ENCODE assay signal across 24 cellular contexts in genomic region chr22:29890760-29891159, GRCh38. TPM values are rescaled to one million over a fixed set of nuclear protein-coding genes. Genes with fewer than 3 reads are reported as not detected.
DNase-seq lines count a peak whose midpoint lies in the region; ATAC-seq, FAIRE-seq and TF ChIP-seq lines count a peak whose summit lies in the region.
"Had no signal": no experiment of that assay in that cellular context is flagged by ENCODE, and none has a peak within 500 bp of the region (broad histone marks: within the 10 kb centered on the region; RNA-seq: fewer than 3 reads in every experiment).

No MANE protein-coding gene starts in this region.

- H3K79me2 ChIP-seq in HepG2 (ENCODE audit: insufficient read depth, low read length), result peaks cover 76% of the 10 kb centered on the region
- H3K79me2 ChIP-seq in trophoblast cell (ENCODE audit: control insufficient read depth, insufficient read depth, low read length, poor library complexity), result peaks cover 4% of the 10 kb centered on the region

- FAIRE-seq in GM12892 (lab: Jason Lieb, UNC), result peak; percentile 5
- FAIRE-seq in HepG2 (lab: Jason Lieb, UNC), result no peak
- no peak for FAIRE-seq in small intestine (lab: Jason Lieb, UNC)
- FAIRE-seq: A549, GM19239, H1 had no signal

- POLR2A ChIA-PET in HepG2 (lab: Yijun Ruan, JAX), result no interaction called here
- POLR2A ChIA-PET in naive thymus-derived CD4-positive, alpha-beta T cell (lab: Charles Lee), result interaction anchor here (0.7 kb wide), 1 partner anchor 465 kb away, joined by 4 read pairs; no protein-coding TSS in a partner anchor

- H3K14ac ChIP-seq in trophoblast cell (ENCODE audit: low read length), result no peak overlapping the region

- intact Hi-C loops in HepG2 (cut with micrococcal nuclease; ENCODE audit: unreplicated experiment), result no loop called here
- intact Hi-C loops in naive thymus-derived CD4-positive, alpha-beta T cell (cut with micrococcal nuclease), result no loop called here

- TF ChIP-seq CTCF in HepG2 (CRISPR knock-in tag; IDR thresholded peaks at IDR 0.05), result no peak

- in situ Hi-C loops in HepG2 (cut with HindIII; ENCODE audit: extremely low pct_ligation_motif_present, low pct_unique_long_range_greater_than_20kb), result no loop called here

- WGBS in HepG2 (ENCODE audit: low lambda C conversion rate), result 59% methylated on average over 5 of the region's 5 CpGs
- no CpG with 5 or more reads among the region's 5 CpGs for WGBS in trophoblast cell (ENCODE audit: extremely low coverage, insufficient coverage, insufficient read length)
- 87% methylated on average over 5 of the region's 5 CpGs for WGBS in small intestine, 3 donors

- peaks cover 6 to 55% (median 46%) of the 10 kb centered on the region in 7 donors for H3K4me1 Mint-ChIP-seq in naive thymus-derived CD4-positive, alpha-beta T cell

- H3K27ac ChIP-seq in HepG2 (ENCODE audit: extremely low read length, insufficient read depth, low read length) (no peak overlapping the region), trophoblast cell (ENCODE audit: low read depth, low read length) (no peak overlapping the region), small intestine (ENCODE audit: low read depth in 1 of 2, low read length in 1 of 2) (no peak overlapping the region)
- H3K27ac ChIP-seq in naive thymus-derived CD4-positive, alpha-beta T cell (ENCODE audit: low read depth, low read length), result no peak overlapping the region
- H3K27ac ChIP-seq: A549; BLaER1 treated with 17β-estradiol and CSF1 and Interleukin-3, amounts not matched to agents 10 nM and 100 nM; GM23248 had no signal

- H4K12ac ChIP-seq in trophoblast cell (ENCODE audit: low read depth, low read length), result no peak overlapping the region

- H3K9me3 ChIP-seq in HepG2 (ENCODE audit: low read length), result no peaks in the 10 kb centered on the region
- H3K9me3 ChIP-seq in trophoblast cell (ENCODE audit: insufficient read depth, low read depth, low read length), result no peaks in the 10 kb centered on the region
- no peaks in the 10 kb centered on the region for H3K9me3 ChIP-seq in small intestine (ENCODE audit: control insufficient read depth, low read depth)
- no peaks in the 10 kb centered on the region for H3K9me3 ChIP-seq in naive thymus-derived CD4-positive, alpha-beta T cell (ENCODE audit: control insufficient read depth in 2 of 3, low read length in 3 of 3)
- H3K9me3 ChIP-seq: A549, BE2C had no signal

- no peak overlapping the region for H4K91ac ChIP-seq in trophoblast cell (ENCODE audit: low read depth, low read length)

- H2BK12ac ChIP-seq in trophoblast cell (ENCODE audit: low read length), result no peak overlapping the region

- TF ChIP-seq POLR2A in GM12892 (IDR thresholded peaks at IDR 0.05; ENCODE audit: low read depth, low read length), result no peak
- TF ChIP-seq POLR2A in HepG2 (IDR thresholded peaks at IDR 0.05; ENCODE audit: insufficient read depth in 1 of 2, low read depth in 2 of 2, low read length in 2 of 2), result no peak

- no peak overlapping the region for H3K4me2 ChIP-seq in HepG2 (ENCODE audit: low read depth, low read length)
- no peak overlapping the region for H3K4me2 ChIP-seq in trophoblast cell (ENCODE audit: low read length)
- H3K4me2 ChIP-seq: A549; BLaER1 treated with 17β-estradiol and CSF1 and Interleukin-3, amounts not matched to agents 10 nM and 100 nM had no signal

- H2AK5ac ChIP-seq in trophoblast cell (ENCODE audit: low read length), result no peak overlapping the region

- H4K8ac ChIP-seq in trophoblast cell (ENCODE audit: low read depth, low read length), result no peak overlapping the region

- CTCF ChIA-PET in HepG2 (lab: Yijun Ruan, JAX; ENCODE audit: low intra/inter-chr PET ratio, low total read pairs), result no interaction called here
- CTCF ChIA-PET in naive thymus-derived CD4-positive, alpha-beta T cell (lab: Charles Lee), result no interaction called here

- H3K27me3 ChIP-seq in HepG2 (ENCODE audit: control insufficient read depth in 1 of 2, insufficient read depth in 2 of 2, low read length in 2 of 2) (no peaks in the 10 kb centered on the region), trophoblast cell (ENCODE audit: insufficient read depth, low read length) (no peaks in the 10 kb centered on the region), small intestine (ENCODE audit: control insufficient read depth in 2 of 2, insufficient read depth in 2 of 2, low read length in 2 of 2) (no peaks in the 10 kb centered on the region)
- no peaks in the 10 kb centered on the region for H3K27me3 ChIP-seq in naive thymus-derived CD4-positive, alpha-beta T cell (ENCODE audit: control insufficient read depth in 2 of 2, insufficient read depth in 2 of 2, low read length in 2 of 2)
- H3K27me3 ChIP-seq: BE2C; BLaER1 treated with 17β-estradiol and CSF1 and Interleukin-3, amounts not matched to agents 10 nM and 100 nM had no signal

- no peak overlapping the region for H3K27ac Mint-ChIP-seq in naive thymus-derived CD4-positive, alpha-beta T cell
- H3K27ac Mint-ChIP-seq: CD4-positive, alpha-beta memory T cell had no signal

- H3K36me3 Mint-ChIP-seq in naive thymus-derived CD4-positive, alpha-beta T cell, result peaks cover 0 to 16% (median 11%) of the 10 kb centered on the region in 5 donors

- H3K4ac ChIP-seq in trophoblast cell (ENCODE audit: low read depth, low read length), result peak overlapping the region; percentile 9

- H2BK5ac ChIP-seq in trophoblast cell (ENCODE audit: low read depth, low read length, poor library complexity), result no peak overlapping the region

- H3K9me3 Mint-ChIP-seq in naive thymus-derived CD4-positive, alpha-beta T cell, result no peaks in the 10 kb centered on the region
- H3K9me3 Mint-ChIP-seq: CD14-positive monocyte; CD4-positive, alpha-beta memory T cell had no signal

- TF ChIP-seq RAD21 in HepG2 (CRISPR knock-in tag; IDR thresholded peaks at IDR 0.05), result no peak

- H2AFZ ChIP-seq in HepG2 (ENCODE audit: low read length), result no peak overlapping the region
- no peak overlapping the region for H2AFZ ChIP-seq in trophoblast cell (ENCODE audit: insufficient read depth, low read length, poor library complexity)
- H2AFZ ChIP-seq: GM23248 had no signal

- ATAC-seq in HepG2, result no peak
- ATAC-seq in naive thymus-derived CD4-positive, alpha-beta T cell, result no peak
- ATAC-seq: A549 had no signal

- BruUV-seq in HepG2 (replicated peaks; lab: Mats Ljungman, UMichigan), result no TSS peak

- no peak for TF ChIP-seq EP300 in HepG2 (IDR thresholded peaks at IDR 0.05; ENCODE audit: low read depth in 2 of 2, low read length in 2 of 2)
- TF ChIP-seq EP300 in HepG2 (CRISPR knock-in tag; IDR thresholded peaks at IDR 0.05; ENCODE audit: borderline replicate concordance), result no peak

- no peaks in the 10 kb centered on the region for H3K27me3 Mint-ChIP-seq in naive thymus-derived CD4-positive, alpha-beta T cell
- H3K27me3 Mint-ChIP-seq: CD4-positive, alpha-beta memory T cell had no signal

- H3K36me3 ChIP-seq in HepG2 (replicated peaks in 1 of 2; ENCODE audit: control insufficient read depth in 1 of 2, insufficient read depth in 2 of 2, low read length in 2 of 2) (no peaks in the 10 kb centered on the region), trophoblast cell (ENCODE audit: control insufficient read depth in 1 of 2, insufficient read depth in 2 of 2, low read length in 2 of 2) (no peaks in the 10 kb centered on the region), small intestine (ENCODE audit: control insufficient read depth in 2 of 2, insufficient read depth in 2 of 2, low read length in 2 of 2) (no peaks in the 10 kb centered on the region)
- H3K36me3 ChIP-seq in naive thymus-derived CD4-positive, alpha-beta T cell (ENCODE audit: control insufficient read depth in 2 of 3, insufficient read depth in 3 of 3, low read length in 3 of 3), result no peaks in the 10 kb centered on the region
- H3K36me3 ChIP-seq: BE2C had no signal

- H4K20me1 ChIP-seq in HepG2 (ENCODE audit: insufficient read depth, low read length), result peaks cover 10% of the 10 kb centered on the region

- peak overlapping the region in 1 of 10 donors; percentile 53 for H3K4me3 Mint-ChIP-seq in naive thymus-derived CD4-positive, alpha-beta T cell
- H3K4me3 Mint-ChIP-seq: CD14-positive monocyte; CD4-positive, alpha-beta memory T cell had no signal

- H3K18ac ChIP-seq in trophoblast cell (ENCODE audit: low read length), result no peak overlapping the region

- no peaks in the 10 kb centered on the region for H3K79me1 ChIP-seq in trophoblast cell (ENCODE audit: low read length)

- no peak for DNase-seq in GM12892 (ENCODE audit: insufficient read length)
- peak; percentile 44 for DNase-seq in HepG2 (ENCODE audit: low spot score)
- no peak for DNase-seq in trophoblast cell
- DNase-seq in small intestine, result peak; percentile 20
- no peak for DNase-seq in T-helper 2 cell
- no peak for DNase-seq in SHP77 (lab: John Stamatoyannopoulos, UW)
- DNase-seq in naive thymus-derived CD4-positive, alpha-beta T cell, result no peak
- DNase-seq: 8988T; ACHN; AML-193; BE2C; Calu3; CD4-positive, alpha-beta memory T cell; COR-L47; DMS53; DMS79 treated with DMSO at 0.1 percent for 48 hours; GM23248; H7; HCEC 1CT had no signal

- no peak overlapping the region for H3K4me3 ChIP-seq in HepG2 (replicated peaks in 1 of 3; ENCODE audit: insufficient read depth in 1 of 3, low read depth in 2 of 3, low read length in 3 of 3)
- no peak overlapping the region for H3K4me3 ChIP-seq in trophoblast cell (ENCODE audit: low read depth, low read length)
- no peak overlapping the region for H3K4me3 ChIP-seq in small intestine (ENCODE audit: low read depth in 1 of 2, low read length in 2 of 2)
- no peak overlapping the region for H3K4me3 ChIP-seq in naive thymus-derived CD4-positive, alpha-beta T cell (ENCODE audit: low read length)
- H3K4me3 ChIP-seq: A549; BLaER1 treated with 17β-estradiol and CSF1 and Interleukin-3, amounts not matched to agents 10 nM and 100 nM; GM23248 had no signal

- H3K9ac ChIP-seq in HepG2 (ENCODE audit: insufficient read depth, low read depth, low read length) (no peak overlapping the region), trophoblast cell (ENCODE audit: low read length) (no peak overlapping the region)
- H3K9ac ChIP-seq: BLaER1 treated with 17β-estradiol and CSF1 and Interleukin-3, amounts not matched to agents 10 nM and 100 nM; GM23248 had no signal

- H3K4me1 ChIP-seq in HepG2 (ENCODE audit: insufficient read depth, low read length) (peaks cover 26% of the 10 kb centered on the region), trophoblast cell (ENCODE audit: control insufficient read depth in 1 of 2, insufficient read depth in 2 of 2, low read length in 2 of 2) (no peaks in the 10 kb centered on the region), small intestine (ENCODE audit: control insufficient read depth in 2 of 2, insufficient read depth in 1 of 2, low read depth in 1 of 2, low read length in 1 of 2) (peaks cover under 1 to 1% of the 10 kb centered on the region in 2 donors)
- H3K4me1 ChIP-seq in naive thymus-derived CD4-positive, alpha-beta T cell (ENCODE audit: control insufficient read depth in 2 of 2, insufficient read depth in 2 of 2, low read length in 2 of 2), result peaks cover 8 to 9% of the 10 kb centered on the region in 2 donors
- H3K4me1 ChIP-seq: BE2C had no signal

- H2BK120ac ChIP-seq in trophoblast cell (ENCODE audit: insufficient read depth, low read length, poor library complexity), result no peak overlapping the region

- no peak overlapping the region for H3K23ac ChIP-seq in trophoblast cell (ENCODE audit: low read length)

RNA-seq across cellular contexts. Expression of gene MTMR3, which starts 7.8 kb away (rescaled TPM):
- 8.6 TPM for polyA plus RNA-seq in GM12892 (2012; ENCODE audit: missing spikeins)
- 12.6 and 15.8 TPM in 2 replicates for total RNA-seq in HepG2 (2016; rRNA removed; fragmentation: Illumina TruSeq; extraction: Trizol)
- 8.7 and 10.0 TPM in 2 replicates for total RNA-seq in HepG2 (2016; cell fraction: cytosol; rRNA removed; fragmentation: Illumina TruSeq; extraction: Trizol; ENCODE audit: low read depth)
- 13.0 and 14.8 TPM in 2 replicates for total RNA-seq in HepG2 (2016; cell fraction: insoluble cytoplasmic fraction; rRNA removed; fragmentation: Illumina TruSeq; extraction: Trizol)
- total RNA-seq in HepG2 (2016; cell fraction: membrane; rRNA removed; fragmentation: Illumina TruSeq; extraction: Trizol), result 5.7 and 6.5 TPM in 2 replicates
- 13.8 and 18.4 TPM in 2 replicates for total RNA-seq in HepG2 (2016; cell fraction: nucleus; rRNA removed; fragmentation: Illumina TruSeq; extraction: Trizol)
- polyA plus RNA-seq in HepG2 (2011; rRNA removed) (24.8 and 29.8 TPM in 2 replicates), small intestine (10 to 100 TPM in 2 of 3 donors, 1 to 10 TPM in 1; 9.2 to 14.8 (median 11.5) TPM)
- 11.2 and 11.6 TPM in 2 replicates for polyA plus RNA-seq in HepG2 (2011; cell fraction: cytosol; rRNA removed)
- 118 TPM in 2 replicates for polyA plus RNA-seq in HepG2 (2011; cell fraction: nucleus; rRNA removed)
- 13.5 and 15.0 TPM in 2 replicates for polyA plus RNA-seq in HepG2 (2012)
- 0.43 and 0.50 TPM in 2 replicates for polyA plus RNA-seq in HepG2 (2016; cell fraction: cytosol; fragmentation: Illumina TruSeq; extraction: Trizol; ENCODE audit: low read depth)
- polyA plus RNA-seq in HepG2 (2016; cell fraction: insoluble cytoplasmic fraction; fragmentation: Illumina TruSeq; extraction: Trizol; ENCODE audit: low read depth), result 7.1 and 8.6 TPM in 2 replicates
- 1.5 and 1.7 TPM in 2 replicates for polyA plus RNA-seq in HepG2 (2016; cell fraction: membrane; fragmentation: Illumina TruSeq; extraction: Trizol; ENCODE audit: low read depth)
- 22.3 and 26.9 TPM in 2 replicates for polyA plus RNA-seq in HepG2 (2016; cell fraction: nucleus; fragmentation: Illumina TruSeq; extraction: Trizol; ENCODE audit: insufficient read depth, low read depth)
- polyA minus RNA-seq in HepG2 (2011; rRNA and poly(A)+ RNA removed; ENCODE audit: low replicate concordance), result 28.7 and 66.5 TPM in 2 replicates
- 8.6 and 12.1 TPM in 2 replicates for polyA minus RNA-seq in HepG2 (2011; cell fraction: cytosol; rRNA and poly(A)+ RNA removed)
- polyA minus RNA-seq in HepG2 (2011; cell fraction: nucleus; rRNA and poly(A)+ RNA removed), result 38.9 and 42.6 TPM in 2 replicates
- 18.1 and 18.2 TPM in 2 replicates for polyA plus RNA-seq in trophoblast cell (2013)
- total RNA-seq in naive thymus-derived CD4-positive, alpha-beta T cell, result 10 to 100 TPM; 33.2 to 88.7 (median 64.6) TPM
- polyA plus RNA-seq in naive thymus-derived CD4-positive, alpha-beta T cell, result 10 to 100 TPM; 14.2 to 24.5 TPM

RNA-seq across cellular contexts. Expression of gene ASCC2, which starts 52.7 kb away (rescaled TPM):
- 32.0 TPM for polyA plus RNA-seq in GM12892 (2012; ENCODE audit: missing spikeins)
- total RNA-seq in HepG2 (2016; rRNA removed; fragmentation: Illumina TruSeq; extraction: Trizol), result 24.3 and 26.3 TPM in 2 replicates
- total RNA-seq in HepG2 (2016; cell fraction: cytosol; rRNA removed; fragmentation: Illumina TruSeq; extraction: Trizol; ENCODE audit: low read depth), result 17.6 and 18.6 TPM in 2 replicates
- 22.7 and 27.6 TPM in 2 replicates for total RNA-seq in HepG2 (2016; cell fraction: insoluble cytoplasmic fraction; rRNA removed; fragmentation: Illumina TruSeq; extraction: Trizol)
- total RNA-seq in HepG2 (2016; cell fraction: membrane; rRNA removed; fragmentation: Illumina TruSeq; extraction: Trizol), result 25.1 and 25.9 TPM in 2 replicates
- 25.8 and 29.0 TPM in 2 replicates for total RNA-seq in HepG2 (2016; cell fraction: nucleus; rRNA removed; fragmentation: Illumina TruSeq; extraction: Trizol)
- polyA plus RNA-seq in HepG2 (2011; rRNA removed) (26.2 and 29.9 TPM in 2 replicates), small intestine (10 to 100 TPM; 38.3 to 80.1 (median 73.2) TPM)
- 17.5 and 19.1 TPM in 2 replicates for polyA plus RNA-seq in HepG2 (2011; cell fraction: cytosol; rRNA removed)
- 43.6 and 44.8 TPM in 2 replicates for polyA plus RNA-seq in HepG2 (2011; cell fraction: nucleus; rRNA removed)
- 21.1 and 26.8 TPM in 2 replicates for polyA plus RNA-seq in HepG2 (2012)
- polyA plus RNA-seq in HepG2 (2016; cell fraction: cytosol; fragmentation: Illumina TruSeq; extraction: Trizol; ENCODE audit: low read depth), result 18.0 and 18.4 TPM in 2 replicates
- 35.0 and 42.8 TPM in 2 replicates for polyA plus RNA-seq in HepG2 (2016; cell fraction: insoluble cytoplasmic fraction; fragmentation: Illumina TruSeq; extraction: Trizol; ENCODE audit: low read depth)
- polyA plus RNA-seq in HepG2 (2016; cell fraction: membrane; fragmentation: Illumina TruSeq; extraction: Trizol; ENCODE audit: low read depth), result 25.5 and 26.7 TPM in 2 replicates
- 59.5 and 59.7 TPM in 2 replicates for polyA plus RNA-seq in HepG2 (2016; cell fraction: nucleus; fragmentation: Illumina TruSeq; extraction: Trizol; ENCODE audit: insufficient read depth, low read depth)
- 45.5 and 76.2 TPM in 2 replicates for polyA minus RNA-seq in HepG2 (2011; rRNA and poly(A)+ RNA removed; ENCODE audit: low replicate concordance)
- polyA minus RNA-seq in HepG2 (2011; cell fraction: cytosol; rRNA and poly(A)+ RNA removed), result 17.1 and 17.2 TPM in 2 replicates
- polyA minus RNA-seq in HepG2 (2011; cell fraction: nucleus; rRNA and poly(A)+ RNA removed), result 38.6 and 40.3 TPM in 2 replicates
- 50.2 and 51.2 TPM in 2 replicates for polyA plus RNA-seq in trophoblast cell (2013)
- total RNA-seq in naive thymus-derived CD4-positive, alpha-beta T cell, result 100 to 1,000 TPM in 1 of 5 experiments, 10 to 100 TPM in 4; 90.2 to 101 (median 93.8) TPM
- 10 to 100 TPM; 48.7 to 79.3 TPM for polyA plus RNA-seq in naive thymus-derived CD4-positive, alpha-beta T cell

Comparison
In these comparisons a context has a peak if more than half of its experiments do, and no peak if none do; other contexts are left out.
1. DNase-seq: peak in HepG2 (single experiment) and small intestine (single experiment); none in GM12892 (single experiment), trophoblast cell (0 of 2), T-helper 2 cell (0 of 5), SHP77 (0 of 2) and naive thymus-derived CD4-positive, alpha-beta T cell (0 of 9).